27 cellular contexts compared by ENCODE assay signal in genomic region chr12:49070971-49071370, GRCh38. TPM values are rescaled to one million over a fixed set of nuclear protein-coding genes. Genes with fewer than 3 reads are reported as not detected.
DNase-seq lines count a peak whose midpoint lies in the region; ATAC-seq and TF ChIP-seq lines count a peak whose summit lies in the region.
"Had no signal": no experiment of that assay in that cellular context is flagged by ENCODE, and none has a peak within 500 bp of the region (broad histone marks: within the 10 kb centered on the region; RNA-seq: fewer than 3 reads in every experiment).

No MANE protein-coding gene starts in this region.

- H3K4me1 Mint-ChIP-seq in activated CD4-positive, alpha-beta memory T cell treated with anti-CD3 and anti-CD28 coated beads, Interleukin-2, amount 10 ng/mL, durations not matched to agents 7 days and 5 days, result peaks cover 32% of the 10 kb centered on the region
- H3K4me1 Mint-ChIP-seq in activated CD4-positive, alpha-beta memory T cell treated with anti-CD3 and anti-CD28 coated beads for 36 hours (ENCODE audit: low read depth), result peaks cover 12% of the 10 kb centered on the region
- H3K4me1 Mint-ChIP-seq in GM23338 (peaks cover 10% of the 10 kb centered on the region), chondrocyte (ENCODE audit: low read depth) (peaks cover 16% of the 10 kb centered on the region)

- peak overlapping the region; percentile 6 for H3K27ac Mint-ChIP-seq in activated CD4-positive, alpha-beta memory T cell treated with anti-CD3 and anti-CD28 coated beads, Interleukin-2, amount 10 ng/mL, durations not matched to agents 7 days and 5 days
- H3K27ac Mint-ChIP-seq in activated CD4-positive, alpha-beta memory T cell treated with anti-CD3 and anti-CD28 coated beads for 36 hours, result no peak overlapping the region
- H3K27ac Mint-ChIP-seq in GM23338, result no peak overlapping the region
- no peak overlapping the region for H3K27ac Mint-ChIP-seq in chondrocyte (ENCODE audit: unreplicated experiment)
- H3K27ac Mint-ChIP-seq: endodermal cell had no signal

- H3K36me3 Mint-ChIP-seq in activated CD4-positive, alpha-beta memory T cell treated with anti-CD3 and anti-CD28 coated beads, Interleukin-2, amount 10 ng/mL, durations not matched to agents 7 days and 5 days (ENCODE audit: low read depth), result peaks cover 11% of the 10 kb centered on the region
- H3K36me3 Mint-ChIP-seq in activated CD4-positive, alpha-beta memory T cell treated with anti-CD3 and anti-CD28 coated beads for 36 hours, result peaks cover 9% of the 10 kb centered on the region
- no peaks in the 10 kb centered on the region for H3K36me3 Mint-ChIP-seq in GM23338 (ENCODE audit: low read depth)
- H3K36me3 Mint-ChIP-seq in chondrocyte (ENCODE audit: low read depth), result no peaks in the 10 kb centered on the region

- no peaks in the 10 kb centered on the region for H3K9me3 ChIP-seq in lower lobe of right lung
- H3K9me3 ChIP-seq: A549, esophagus muscularis mucosa, heart left ventricle, mucosa of descending colon, ovary, SJCRH30, tibial nerve had no signal

- TF ChIP-seq CTCF in GM23338 (conservative IDR thresholded peaks at IDR 0.05; ENCODE audit: low read depth in 2 of 2) (no peak), chondrocyte (IDR thresholded peaks at IDR 0.05) (no peak), lower lobe of right lung (IDR thresholded peaks at IDR 0.05) (no peak)

- H3K4me1 ChIP-seq in GM23338 (ENCODE audit: insufficient read depth), result peaks cover 10% of the 10 kb centered on the region; the same call in 1 of the 2 replicates
- peaks cover 13% of the 10 kb centered on the region for H3K4me1 ChIP-seq in lower lobe of right lung

- CTCF ChIA-PET in activated CD4-positive, alpha-beta memory T cell treated with anti-CD3 and anti-CD28 coated beads, Interleukin-2, amount 10 ng/mL, durations not matched to agents 7 days and 5 days (lab: Charles Lee), result interaction anchor here (1.4 to 8.1 kb wide), 6 partner anchors 16 to 218 kb away, joined by 3 to 116 read pairs (median 6); partner anchors contain the start of gene LMBR1L
- CTCF ChIA-PET in activated CD4-positive, alpha-beta memory T cell treated with anti-CD3 and anti-CD28 coated beads for 36 hours (lab: Charles Lee), result interaction anchor here (0.8 to 9.1 kb wide), 5 partner anchors 9 to 114 kb away, joined by 3 to 256 read pairs (median 3); partner anchors contain the start of genes ARF3 and DHH

- no peaks in the 10 kb centered on the region for H3K79me2 ChIP-seq in GM23338 (replicated peaks; ENCODE audit: insufficient read depth)

- ATAC-seq in GM23338 (no peak), lower lobe of right lung (no peak), GM21528 (IDR thresholded peaks at IDR 0.05; ENCODE audit: low FRiP score, unreplicated experiment) (no peak)
- ATAC-seq: A549; activated CD4-positive, CD25-positive, alpha-beta regulatory T cell treated with anti-CD3 and anti-CD28 coated beads, Interleukin-2, amount 50 U/mL, for 24 hours; foreskin keratinocyte; heart left ventricle; mucosa of descending colon had no signal

- no peak for DNase-seq in activated CD4-positive, alpha-beta memory T cell treated with anti-CD3 and anti-CD28 coated beads, Interleukin-2, amount 10 ng/mL, durations not matched to agents 7 days and 5 days
- no peak for DNase-seq in activated CD4-positive, alpha-beta memory T cell treated with anti-CD3 and anti-CD28 coated beads for 36 hours
- DNase-seq in GM23338 (ENCODE audit: low spot score), result no peak
- DNase-seq in chondrocyte (ENCODE audit: low spot score), result peak; percentile 26
- no peak for DNase-seq in lower lobe of right lung
- DNase-seq: activated naive CD4-positive, alpha-beta T cell treated with anti-CD3 and anti-CD28 coated beads, Interleukin-2, amount 10 ng/mL, durations not matched to agents 7 days and 5 days; anterior cingulate cortex; CD8-positive, alpha-beta memory T cell; cortex of kidney; DMS 273 treated with DMSO at 0.1 percent for 48 hours; endodermal cell; foreskin keratinocyte; heart left ventricle; Karpas-422; kidney; mucosa of descending colon; NCI-H1694; NCI-H446 treated with DMSO at 0.1 percent for 48 hours; ovary; SJCRH30 had no signal

- H4K20me1 ChIP-seq in GM23338 (replicated peaks; ENCODE audit: insufficient read depth), result no peaks in the 10 kb centered on the region

- peaks cover 7% of the 10 kb centered on the region for H3K27me3 ChIP-seq in GM23338 (ENCODE audit: insufficient read depth)
- no peaks in the 10 kb centered on the region for H3K27me3 ChIP-seq in lower lobe of right lung (ENCODE audit: low read depth)
- H3K27me3 ChIP-seq: esophagus muscularis mucosa, foreskin keratinocyte, heart left ventricle, ovary, SJCRH30, tibial nerve had no signal

- H3K36me3 ChIP-seq in GM23338 (ENCODE audit: insufficient read depth) (no peaks in the 10 kb centered on the region), lower lobe of right lung (no peaks in the 10 kb centered on the region)
- H3K36me3 ChIP-seq: esophagus muscularis mucosa, heart left ventricle, ovary, SJCRH30 had no signal

- H3K27me3 Mint-ChIP-seq in activated CD4-positive, alpha-beta memory T cell treated with anti-CD3 and anti-CD28 coated beads, Interleukin-2, amount 10 ng/mL, durations not matched to agents 7 days and 5 days, result no peaks in the 10 kb centered on the region
- no peaks in the 10 kb centered on the region for H3K27me3 Mint-ChIP-seq in activated CD4-positive, alpha-beta memory T cell treated with anti-CD3 and anti-CD28 coated beads for 36 hours
- H3K27me3 Mint-ChIP-seq in GM23338 (ENCODE audit: insufficient read depth, low read depth, poor library complexity) (peaks cover 12% of the 10 kb centered on the region), chondrocyte (ENCODE audit: low read depth) (no peaks in the 10 kb centered on the region)
- H3K27me3 Mint-ChIP-seq: activated naive CD4-positive, alpha-beta T cell treated with anti-CD3 and anti-CD28 coated beads, Interleukin-2, amount 10 ng/mL, durations not matched to agents 7 days and 5 days; CD8-positive, alpha-beta memory T cell had no signal

- H3F3A ChIP-seq in GM23338 (replicated peaks; ENCODE audit: low read depth), result peaks cover 5% of the 10 kb centered on the region; the same call in 1 of the 2 replicates

- H2AFZ ChIP-seq in GM23338, result peak overlapping the region; percentile 32; the same call in 1 of the 2 replicates

- H3K27ac ChIP-seq in GM23338 (ENCODE audit: low read depth) (no peak overlapping the region), lower lobe of right lung (no peak overlapping the region)
- H3K27ac ChIP-seq: ovary had no signal

- no peak overlapping the region for H3K4me2 ChIP-seq in GM23338

- H3K4me3 Mint-ChIP-seq in activated CD4-positive, alpha-beta memory T cell treated with anti-CD3 and anti-CD28 coated beads, Interleukin-2, amount 10 ng/mL, durations not matched to agents 7 days and 5 days, result no peak overlapping the region
- no peak overlapping the region for H3K4me3 Mint-ChIP-seq in activated CD4-positive, alpha-beta memory T cell treated with anti-CD3 and anti-CD28 coated beads for 36 hours
- H3K4me3 Mint-ChIP-seq in GM23338 (no peak overlapping the region), chondrocyte (ENCODE audit: unreplicated experiment) (no peak overlapping the region)

- H3K4me3 ChIP-seq in GM23338 (no peak overlapping the region), lower lobe of right lung (no peak overlapping the region)
- H3K4me3 ChIP-seq: lung, mucosa of descending colon had no signal

- intact Hi-C loops in activated CD4-positive, alpha-beta memory T cell treated with anti-CD3 and anti-CD28 coated beads for 36 hours (cut with micrococcal nuclease), result loop anchor here (1.0 to 2.0 kb wide), 5 partner anchors 11 to 59 kb away; partner anchors contain the start of genes KMT2D, LMBR1L and PRKAG1
- intact Hi-C loops in lower lobe of right lung (cut with DNase I), result no loop called here

- no peaks in the 10 kb centered on the region for H3K9me3 Mint-ChIP-seq in activated CD4-positive, alpha-beta memory T cell treated with anti-CD3 and anti-CD28 coated beads, Interleukin-2, amount 10 ng/mL, durations not matched to agents 7 days and 5 days
- no peaks in the 10 kb centered on the region for H3K9me3 Mint-ChIP-seq in activated CD4-positive, alpha-beta memory T cell treated with anti-CD3 and anti-CD28 coated beads for 36 hours
- no peaks in the 10 kb centered on the region; the same call in 2 of the 3 replicates for H3K9me3 Mint-ChIP-seq in GM23338
- no peaks in the 10 kb centered on the region for H3K9me3 Mint-ChIP-seq in chondrocyte (ENCODE audit: low read depth)
- H3K9me3 Mint-ChIP-seq: activated naive CD4-positive, alpha-beta T cell treated with anti-CD3 and anti-CD28 coated beads, Interleukin-2, amount 10 ng/mL, durations not matched to agents 7 days and 5 days; CD8-positive, alpha-beta memory T cell; endodermal cell had no signal

- POLR2A ChIA-PET in activated CD4-positive, alpha-beta memory T cell treated with anti-CD3 and anti-CD28 coated beads, Interleukin-2, amount 10 ng/mL, durations not matched to agents 7 days and 5 days (lab: Charles Lee), result interaction anchor here (1.2 to 2.1 kb wide), 7 partner anchors 15 to 252 kb away, joined by 3 to 55 read pairs (median 6); partner anchors contain the start of genes TROAP and TUBA1B
- POLR2A ChIA-PET in activated CD4-positive, alpha-beta memory T cell treated with anti-CD3 and anti-CD28 coated beads for 36 hours (lab: Charles Lee), result interaction anchor here (1.3 to 1.9 kb wide), 3 partner anchors 56 to 146 kb away, joined by 3 to 30 read pairs (median 3); partner anchors contain the start of genes FKBP11 and TUBA1B

- H3K9me2 ChIP-seq in GM23338 (ENCODE audit: insufficient read depth), result no peaks in the 10 kb centered on the region

RNA-seq across cellular contexts. Expression of gene RHEBL1, which starts 1.2 kb away (rescaled TPM):
- total RNA-seq in activated CD4-positive, alpha-beta memory T cell treated with anti-CD3 and anti-CD28 coated beads, Interleukin-2, amount 10 ng/mL, durations not matched to agents 7 days and 5 days, result 10 to 100 TPM; 14.8 to 15.8 TPM
- total RNA-seq in activated CD4-positive, alpha-beta memory T cell treated with anti-CD3 and anti-CD28 coated beads for 36 hours, result 10 to 100 TPM; 15.6 to 16.1 TPM
- 6.7 and 11.8 TPM in 2 replicates for total RNA-seq in GM23338 (2014; rRNA removed; shearing (Covaris generic))
- polyA plus RNA-seq in GM23338 (2016; fragmentation: Nextera tagmentation; extraction: Ambion mirVana), result 9.4 and 10.7 TPM in 2 replicates
- total RNA-seq in chondrocyte (0.64 to 0.95 TPM in 2 of 3 replicates, not detected in the other), lower lobe of right lung (1.5 TPM)

RNA-seq across cellular contexts. Expression of gene KMT2D, which starts 10.4 kb away (rescaled TPM):
- total RNA-seq in activated CD4-positive, alpha-beta memory T cell treated with anti-CD3 and anti-CD28 coated beads, Interleukin-2, amount 10 ng/mL, durations not matched to agents 7 days and 5 days, result 10 to 100 TPM; 82.3 to 87.8 TPM
- total RNA-seq in activated CD4-positive, alpha-beta memory T cell treated with anti-CD3 and anti-CD28 coated beads for 36 hours, result 10 to 100 TPM; 47.9 to 49.0 TPM
- 86.1 and 120 TPM in 2 replicates for total RNA-seq in GM23338 (2014; rRNA removed; shearing (Covaris generic))
- 17.6 and 18.3 TPM in 2 replicates for polyA plus RNA-seq in GM23338 (2016; fragmentation: Nextera tagmentation; extraction: Ambion mirVana)
- total RNA-seq in chondrocyte (65.4 to 73.8 TPM (median 70.7 TPM) in 3 replicates), lower lobe of right lung (114 TPM)

RNA-seq across cellular contexts. Expression of gene DHH, which starts 23.6 kb away (rescaled TPM):
- under 1 TPM; 0.08 to 0.20 TPM for total RNA-seq in activated CD4-positive, alpha-beta memory T cell treated with anti-CD3 and anti-CD28 coated beads, Interleukin-2, amount 10 ng/mL, durations not matched to agents 7 days and 5 days
- not detected for total RNA-seq in activated CD4-positive, alpha-beta memory T cell treated with anti-CD3 and anti-CD28 coated beads for 36 hours
- total RNA-seq in GM23338 (2014; rRNA removed; shearing (Covaris generic)), result not detected in 2 replicates
- 0.09 TPM in 1 of 2 replicates, not detected in the other for polyA plus RNA-seq in GM23338 (2016; fragmentation: Nextera tagmentation; extraction: Ambion mirVana)
- total RNA-seq in chondrocyte (0.07 TPM in 1 of 3 replicates, not detected in the others), lower lobe of right lung (1.5 TPM)
- total RNA-seq: foreskin keratinocyte, RPMI7951 had no signal
- polyA plus RNA-seq: A549; CD8-positive, alpha-beta memory T cell; foreskin keratinocyte had no signal

RNA-seq across cellular contexts. Expression of gene LMBR1L, which starts 39.7 kb away (rescaled TPM):
- total RNA-seq in activated CD4-positive, alpha-beta memory T cell treated with anti-CD3 and anti-CD28 coated beads, Interleukin-2, amount 10 ng/mL, durations not matched to agents 7 days and 5 days, result 10 to 100 TPM; 82.8 to 85.3 TPM
- 10 to 100 TPM; 55.0 to 59.1 TPM for total RNA-seq in activated CD4-positive, alpha-beta memory T cell treated with anti-CD3 and anti-CD28 coated beads for 36 hours
- total RNA-seq in GM23338 (2014; rRNA removed; shearing (Covaris generic)), result 33.9 and 57.0 TPM in 2 replicates
- polyA plus RNA-seq in GM23338 (2016; fragmentation: Nextera tagmentation; extraction: Ambion mirVana), result 19.8 and 24.3 TPM in 2 replicates
- total RNA-seq in chondrocyte, result 37.0 to 47.3 TPM (median 46.9 TPM) in 3 replicates
- total RNA-seq in lower lobe of right lung, result 61.7 TPM

RNA-seq across cellular contexts. Expression of gene PRKAG1, which starts 52.4 kb away (rescaled TPM):
- total RNA-seq in activated CD4-positive, alpha-beta memory T cell treated with anti-CD3 and anti-CD28 coated beads, Interleukin-2, amount 10 ng/mL, durations not matched to agents 7 days and 5 days, result 10 to 100 TPM; 65.9 to 70.2 TPM
- 10 to 100 TPM; 52.0 to 55.8 TPM for total RNA-seq in activated CD4-positive, alpha-beta memory T cell treated with anti-CD3 and anti-CD28 coated beads for 36 hours
- 27.2 and 35.4 TPM in 2 replicates for total RNA-seq in GM23338 (2014; rRNA removed; shearing (Covaris generic))
- polyA plus RNA-seq in GM23338 (2016; fragmentation: Nextera tagmentation; extraction: Ambion mirVana), result 19.1 and 19.9 TPM in 2 replicates
- total RNA-seq in chondrocyte (61.5 to 77.1 TPM (median 61.7 TPM) in 3 replicates), lower lobe of right lung (49.2 TPM)
